ENCODE assay signal across 21 cellular contexts in the genomic region with DNA sequence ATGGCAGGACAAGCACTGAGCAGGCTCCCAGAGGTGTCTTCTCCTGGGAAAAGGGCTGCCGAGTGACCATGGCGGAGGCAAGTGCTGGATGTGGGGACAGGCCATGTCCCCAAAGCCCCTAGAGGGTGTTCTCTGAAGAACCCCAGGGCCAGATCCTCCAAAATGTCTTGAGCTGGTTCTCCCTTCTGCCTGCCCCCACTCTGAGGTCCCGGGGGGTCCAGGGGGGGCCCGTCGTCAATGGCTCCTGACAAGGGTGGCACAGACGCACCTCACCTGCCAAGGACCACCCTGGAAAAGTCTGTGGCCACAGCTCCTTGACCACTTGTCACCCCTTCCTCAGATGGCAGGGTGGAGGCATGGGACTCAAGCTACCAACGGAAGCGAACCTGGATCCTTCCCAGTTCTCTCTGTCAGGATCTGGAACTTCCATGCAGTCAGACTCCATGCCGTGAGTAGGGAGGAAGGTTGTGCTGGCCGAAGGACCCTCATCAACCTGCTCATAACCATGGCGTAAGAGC. TPM values are rescaled to one million over a fixed set of nuclear protein-coding genes. Genes with fewer than 3 reads are reported as not detected.
A peak's percentile ranks its signal among the peaks of the same experiment; 100 is the strongest.
DNase-seq lines count a peak whose midpoint lies in the region; ATAC-seq and TF ChIP-seq lines count a peak whose summit lies in the region.
"Had no signal": no experiment of that assay in that cellular context is flagged by ENCODE, and none has a peak within 500 bp of the region (broad histone marks: within the 10 kb centered on the region; RNA-seq: fewer than 3 reads in every experiment).

No MANE protein-coding gene starts in this region.

- intact Hi-C loops in heart right ventricle (cut with DNase I) (loop anchor here in 2 of 10 donors (2.0 to 5.0 kb wide), 2 partner anchors 16 to 37 kb away; a partner anchor contains a TSS), left cardiac atrium (cut with DNase I) (no loop called here)

- H3K36me3 ChIP-seq in heart right ventricle = peaks cover 0 to 55% (median 6%) of the 10 kb centered on the region in 9 donors
- H3K36me3 ChIP-seq in gastroesophageal sphincter = peaks cover 0 to 46% of the 10 kb centered on the region in 2 donors
- H3K36me3 ChIP-seq in rectal smooth muscle tissue (ENCODE audit: control insufficient read depth, insufficient read depth, low read length) = peaks cover 17% of the 10 kb centered on the region
- peaks cover 9 to 48% (median 34%) of the 10 kb centered on the region in 4 donors for H3K36me3 ChIP-seq in upper lobe of left lung
- H3K36me3 ChIP-seq: colonic mucosa had no signal

- no peak for TF ChIP-seq POLR2A in gastroesophageal sphincter (IDR thresholded peaks at IDR 0.05)
- no peak for TF ChIP-seq POLR2A in upper lobe of left lung (IDR thresholded peaks at IDR 0.05)

- H3K4me3 ChIP-seq in heart right ventricle (peak overlapping the region in 2 of 10 donors; percentile 13 to 14), gastroesophageal sphincter (no peak overlapping the region), rectal smooth muscle tissue (ENCODE audit: low read length) (no peak overlapping the region), upper lobe of left lung (no peak overlapping the region)
- H3K4me3 ChIP-seq: colonic mucosa, K562 had no signal

- TF ChIP-seq CTCF in heart right ventricle (IDR thresholded peaks at IDR 0.05) = no peak
- no peak for TF ChIP-seq CTCF in gastroesophageal sphincter (IDR thresholded peaks at IDR 0.05)
- no peak for TF ChIP-seq CTCF in upper lobe of left lung (IDR thresholded peaks at IDR 0.05)

- H3K4me1 ChIP-seq in heart right ventricle (peaks cover 12 to 85% (median 68%) of the 10 kb centered on the region in 9 donors), gastroesophageal sphincter (peaks cover 0 to 68% (median 58%) of the 10 kb centered on the region in 3 donors), rectal smooth muscle tissue (ENCODE audit: control insufficient read depth, insufficient read depth, low read length) (peaks cover 28% of the 10 kb centered on the region), upper lobe of left lung (peaks cover 45 to 59% (median 50%) of the 10 kb centered on the region in 4 donors)

- ATAC-seq in heart right ventricle (no peak), left cardiac atrium (no peak), gastroesophageal sphincter (no peak), upper lobe of left lung (ENCODE audit: low FRiP score in 2 of 2) (no peak)
- ATAC-seq: K562, left lobe of liver had no signal

- no peak for TF ChIP-seq EP300 in gastroesophageal sphincter (IDR thresholded peaks at IDR 0.05)
- no peak for TF ChIP-seq EP300 in upper lobe of left lung (IDR thresholded peaks at IDR 0.05)

- H3K27ac ChIP-seq in heart right ventricle = peak overlapping the region; percentile 26 to 100 (median 96)
- peak overlapping the region; percentile 60 to 100 (median 98) for H3K27ac ChIP-seq in gastroesophageal sphincter
- peak overlapping the region; percentile 75 for H3K27ac ChIP-seq in rectal smooth muscle tissue (ENCODE audit: low read depth, low read length)
- peak overlapping the region; percentile 91 to 96 (median 94) for H3K27ac ChIP-seq in upper lobe of left lung
- H3K27ac ChIP-seq: colonic mucosa had no signal

- WGBS in heart right ventricle, 2 donors = 70 to 82% methylated on average over 11 of the region's 11 CpGs
- 67% methylated on average over 3 of the region's 11 CpGs; no CpG with 5 or more reads in 1 of the 2 donors for WGBS in gastroesophageal sphincter (ENCODE audit: low coverage in 1 of 2), 2 donors
- 80 to 90% methylated on average over 2 to 11 of the region's 11 CpGs for WGBS in upper lobe of left lung, 2 donors

- H3K27me3 ChIP-seq in heart right ventricle (peaks cover 0 to 10% (median 0%) of the 10 kb centered on the region in 7 donors), gastroesophageal sphincter (no peaks in the 10 kb centered on the region), rectal smooth muscle tissue (ENCODE audit: control insufficient read depth, insufficient read depth, low read length) (no peaks in the 10 kb centered on the region), upper lobe of left lung (no peaks in the 10 kb centered on the region)
- H3K27me3 ChIP-seq: colonic mucosa had no signal

- no peaks in the 10 kb centered on the region for H3K9me3 ChIP-seq in heart right ventricle
- H3K9me3 ChIP-seq in gastroesophageal sphincter = no peaks in the 10 kb centered on the region
- no peaks in the 10 kb centered on the region for H3K9me3 ChIP-seq in upper lobe of left lung
- H3K9me3 ChIP-seq: colonic mucosa, SK-N-SH had no signal

- DNase-seq in heart right ventricle = no peak
- DNase-seq in left cardiac atrium = no peak
- no peak for DNase-seq in upper lobe of left lung
- DNase-seq in RPMI8226 = no peak
- DNase-seq in NCI-H748 (lab: John Stamatoyannopoulos, UW; ENCODE audit: unreplicated experiment) = no peak
- DNase-seq in activated CD4-positive, alpha-beta T cell treated with anti-CD3 and anti-CD28 coated beads, Interleukin-2, amount 50 U/mL, for 48 hours = no peak
- DNase-seq: activated CD4-positive, alpha-beta T cell treated with anti-CD3 and anti-CD28 coated beads, Interleukin-2, amount 50 U/mL, for 1 hour; activated CD8-positive, alpha-beta memory T cell treated with anti-CD3 and anti-CD28 coated beads, Interleukin-2, amount 50 U/mL, for 48 hours; activated naive CD8-positive, alpha-beta T cell treated with anti-CD3 and anti-CD28 coated beads, Interleukin-2, amount 10 ng/mL, durations not matched to agents 7 days and 5 days; AML-193; colonic mucosa; head of caudate nucleus; MM.1S; NCI-H1436; NCI-H510A; SK-N-SH; stimulated activated CD4-positive, alpha-beta T cell treated with anti-CD3 and anti-CD28 coated beads, Interleukin-1b, Interleukin-23, amount 100 ng/mL, for 48 hours had no signal

- H3K9ac ChIP-seq in rectal smooth muscle tissue (ENCODE audit: low read length) = no peak overlapping the region
- H3K9ac ChIP-seq: SK-N-SH had no signal

RNA-seq across cellular contexts. Expression of a gene that starts 2.3 kb away (rescaled TPM):
- total RNA-seq in heart right ventricle (100 to 1,000 TPM; 131 to 229 (median 179) TPM), left cardiac atrium (100 to 1,000 TPM; 175 to 184 TPM), gastroesophageal sphincter (100 to 1,000 TPM; 215 to 461 (median 287) TPM), upper lobe of left lung (100 to 1,000 TPM; 186 to 358 (median 266) TPM)
- polyA plus RNA-seq in heart right ventricle = 100 to 1,000 TPM; 101 to 120 TPM

RNA-seq across cellular contexts. Expression of a gene that starts 21.6 kb away (rescaled TPM):
- total RNA-seq in heart right ventricle = 10 to 100 TPM; 26.8 to 41.2 (median 32.7) TPM
- 10 to 100 TPM; 38.6 to 45.5 TPM for polyA plus RNA-seq in heart right ventricle
- 10 to 100 TPM; 29.7 to 30.1 TPM for total RNA-seq in left cardiac atrium
- 10 to 100 TPM; 59.6 to 76.0 (median 73.1) TPM for total RNA-seq in gastroesophageal sphincter
- 100 to 1,000 TPM in 2 of 6 donors, 10 to 100 TPM in 4; 60.9 to 155 (median 84.6) TPM for total RNA-seq in upper lobe of left lung

RNA-seq across cellular contexts. Expression of a gene that starts 38.8 kb away (rescaled TPM):
- total RNA-seq in heart right ventricle (10 to 100 TPM; 30.4 to 47.5 (median 37.9) TPM), left cardiac atrium (10 to 100 TPM; 37.0 to 44.4 TPM), gastroesophageal sphincter (10 to 100 TPM; 72.7 to 98.4 (median 77.2) TPM), upper lobe of left lung (100 to 1,000 TPM in 1 of 6 donors, 10 to 100 TPM in 5; 37.7 to 121 (median 65.8) TPM)
- 10 to 100 TPM; 22.2 to 29.4 TPM for polyA plus RNA-seq in heart right ventricle
